17 cellular contexts compared by ENCODE assay signal in the genomic region with DNA sequence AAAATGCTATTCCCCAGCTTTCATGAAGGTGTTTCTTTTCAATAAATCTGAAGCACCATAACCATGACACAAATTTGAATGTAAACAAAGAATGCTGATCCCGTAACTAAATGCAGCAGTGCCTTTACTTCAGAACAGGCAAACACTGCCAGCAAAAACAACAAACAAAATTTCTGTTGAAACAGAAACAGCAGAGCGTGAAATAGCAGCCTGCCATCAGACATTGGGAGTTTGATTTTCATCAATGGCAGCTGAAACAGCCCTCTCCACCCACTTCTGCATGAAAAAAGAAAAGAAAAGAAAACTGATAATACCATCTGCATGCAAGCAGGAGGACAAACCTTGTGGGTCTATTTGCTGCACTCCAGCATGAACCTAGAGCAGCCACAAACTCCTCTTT.
DNase-seq lines count a peak whose midpoint lies in the region; FAIRE-seq and TF ChIP-seq lines count a peak whose summit lies in the region.
"Had no signal": no experiment of that assay in that cellular context is flagged by ENCODE, and none has a peak within 500 bp of the region (broad histone marks: within the 10 kb centered on the region; RNA-seq: fewer than 3 reads in every experiment).

No MANE protein-coding gene starts in this region.

- H3K4me2 ChIP-seq in skeletal muscle satellite cell (ENCODE audit: low read length) = peak overlapping the region; percentile 30

- peak overlapping the region; percentile 38; the same call in 1 of the 2 replicates for H3K27ac ChIP-seq in SJCRH30
- H3K27ac ChIP-seq: C4-2B, HL-60 had no signal

- H3K4me1 ChIP-seq in SJCRH30 = no peaks in the 10 kb centered on the region
- peaks cover 17% of the 10 kb centered on the region for H3K4me1 ChIP-seq in skeletal muscle satellite cell (ENCODE audit: control insufficient read depth, insufficient read depth, low read length)

- H3K36me3 ChIP-seq in SJCRH30 (no peaks in the 10 kb centered on the region), skeletal muscle satellite cell (ENCODE audit: insufficient read depth, low read length) (no peaks in the 10 kb centered on the region)

- no peak overlapping the region for H3K4me3 ChIP-seq in SJCRH30
- peak overlapping the region; percentile 2 for H3K4me3 ChIP-seq in skeletal muscle satellite cell (ENCODE audit: low read length)

- H3K27me3 ChIP-seq in SJCRH30 = no peaks in the 10 kb centered on the region
- no peaks in the 10 kb centered on the region for H3K27me3 ChIP-seq in skeletal muscle satellite cell (ENCODE audit: control insufficient read depth, insufficient read depth, low read length)

- no peak for FAIRE-seq in H54 (lab: Jason Lieb, UNC)
- FAIRE-seq: GM18507 had no signal

- TF ChIP-seq POLR2A in H54 (IDR thresholded peaks at IDR 0.05; ENCODE audit: low read depth, low read length) = no peak

- DNase-seq in NCI-H2171 treated with DMSO at 0.1 percent for 48 hours (lab: John Stamatoyannopoulos, UW) = peak; percentile 36
- DNase-seq in NCI-H2171 (lab: John Stamatoyannopoulos, UW) = no peak
- peak; percentile 2 to 10 for DNase-seq in SJCRH30
- peak; percentile 25 for DNase-seq in fibroblast of gingiva (ENCODE audit: low read depth)
- no peak for DNase-seq in H54 (ENCODE audit: insufficient read length, low spot score)
- no peak for DNase-seq in SKM-1 (lab: John Stamatoyannopoulos, UW; ENCODE audit: unreplicated experiment)
- no peak for DNase-seq in EL
- DNase-seq: DMS153, KBM-7, NCI-H187, NCI-H2227 treated with DMSO at 0.1 percent for 48 hours, NCI-H526 treated with DMSO at 0.1 percent for 48 hours, PC-3 had no signal

- H3K9me3 ChIP-seq in SJCRH30 (replicated peaks) (no peaks in the 10 kb centered on the region), skeletal muscle satellite cell (replicated peaks; ENCODE audit: low read length) (no peaks in the 10 kb centered on the region)

- no peak overlapping the region for H3K9ac ChIP-seq in skeletal muscle satellite cell (ENCODE audit: low read depth, low read length)

Comparison
In these comparisons a context has a peak if more than half of its experiments do, and no peak if none do; other contexts are left out.
1. DNase-seq: peak in NCI-H2171 treated with DMSO at 0.1 percent for 48 hours (single experiment), SJCRH30 (2 of 2) and fibroblast of gingiva (single experiment); none in NCI-H2171 (single experiment), H54 (single experiment), SKM-1 (single experiment) and EL (single experiment).